Comparison of ENCODE assay signal across 8 cellular contexts in the genomic region with DNA sequence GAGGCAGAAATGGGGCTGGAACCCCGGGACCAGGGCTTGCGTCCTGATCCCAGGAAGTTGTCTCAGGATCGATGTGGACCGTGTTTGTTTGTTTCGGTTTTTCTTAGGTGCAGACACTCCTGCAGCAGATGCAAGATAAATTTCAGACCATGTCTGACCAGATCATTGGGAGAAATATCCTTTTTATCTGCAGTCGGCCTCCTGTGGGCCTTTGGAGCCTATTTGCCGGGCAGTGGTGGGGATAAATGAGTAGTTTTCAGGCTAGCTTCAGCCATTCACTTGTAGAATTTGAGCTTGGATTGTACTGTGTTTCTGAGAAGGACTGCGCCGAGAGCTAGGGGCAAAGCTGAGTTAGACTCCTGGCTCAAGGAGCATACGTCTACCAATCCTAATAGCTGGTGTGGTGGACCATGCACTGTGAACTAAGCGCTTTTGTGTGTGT. TPM values are rescaled to one million over a fixed set of nuclear protein-coding genes. Genes with fewer than 3 reads are reported as not detected.
DNase-seq lines count a peak whose midpoint lies in the region; ATAC-seq and TF ChIP-seq lines count a peak whose summit lies in the region.

No MANE protein-coding gene starts in this region.

- no peaks in the 10 kb centered on the region for H3K27me3 ChIP-seq in CD4-positive, alpha-beta memory T cell (ENCODE audit: insufficient read depth, low read length)
- H3K27me3 ChIP-seq in neural progenitor cell: no peaks in the 10 kb centered on the region

- ATAC-seq in effector memory CD8-positive, alpha-beta T cell (replicated peaks): no peak
- ATAC-seq in HG02759 (IDR thresholded peaks at IDR 0.05; ENCODE audit: unreplicated experiment): no peak
- no peak for ATAC-seq in HG02623 (IDR thresholded peaks at IDR 0.05; ENCODE audit: unreplicated experiment)

- H3K36me3 Mint-ChIP-seq in CD4-positive, alpha-beta memory T cell: peaks cover 29 to 38% of the 10 kb centered on the region in 2 donors
- peaks cover 38% of the 10 kb centered on the region for H3K36me3 Mint-ChIP-seq in effector memory CD8-positive, alpha-beta T cell (ENCODE audit: insufficient read depth)
- peaks cover 25% of the 10 kb centered on the region for H3K36me3 Mint-ChIP-seq in neural progenitor cell

- POLR2A ChIA-PET in CD4-positive, alpha-beta memory T cell (lab: Charles Lee; ENCODE audit: partially characterized antibody): interaction anchor here (1.4 to 2.6 kb wide), 2 partner anchors 91 to 308 kb away, joined by 5 to 17 read pairs; a partner anchor contains a TSS

- peak overlapping the region; percentile 85 for H2AFZ ChIP-seq in neural progenitor cell (replicated peaks)

- DNase-seq in CD4-positive, alpha-beta memory T cell: no peak
- DNase-seq in NB4 (ENCODE audit: low read depth) (no peak), neural progenitor cell (ENCODE audit: low spot score) (no peak), EL (no peak), GM03348 (ENCODE audit: low spot score) (no peak)
- DNase-seq in effector memory CD8-positive, alpha-beta T cell: no peak

- intact Hi-C loops in CD4-positive, alpha-beta memory T cell (cut with micrococcal nuclease): loop anchor here (1.0 to 5.0 kb wide), 2 partner anchors 308 to 1156 kb away; a partner anchor contains a TSS

- peak overlapping the region; percentile 95 to 98 (median 97) for H3K4me3 Mint-ChIP-seq in CD4-positive, alpha-beta memory T cell
- peak overlapping the region; percentile 96 to 98 for H3K4me3 Mint-ChIP-seq in effector memory CD8-positive, alpha-beta T cell
- H3K4me3 Mint-ChIP-seq in neural progenitor cell: peak overlapping the region; percentile 97

- CTCF ChIA-PET in CD4-positive, alpha-beta memory T cell (lab: Charles Lee; ENCODE audit: partially characterized antibody): interaction anchor here (0.7 to 1.0 kb wide), 2 partner anchors 17 to 379 kb away, joined by 3 to 4 read pairs; a partner anchor contains a TSS

- H3K36me3 ChIP-seq in CD4-positive, alpha-beta memory T cell (ENCODE audit: insufficient read depth, low read length): peaks cover 23% of the 10 kb centered on the region
- peaks cover 12% of the 10 kb centered on the region for H3K36me3 ChIP-seq in neural progenitor cell

- H3K4me2 ChIP-seq in neural progenitor cell: peak overlapping the region; percentile 95

- H3K4me3 ChIP-seq in CD4-positive, alpha-beta memory T cell (ENCODE audit: low read length in 2 of 2): peak overlapping the region; percentile 76 to 89
- peak overlapping the region; percentile 71 for H3K4me3 ChIP-seq in NB4 (ENCODE audit: low read depth, low read length)
- H3K4me3 ChIP-seq in neural progenitor cell: peak overlapping the region; percentile 86

- H3K9ac ChIP-seq in neural progenitor cell: peak overlapping the region; percentile 79

- peak overlapping the region; percentile 74 for H3K27ac ChIP-seq in CD4-positive, alpha-beta memory T cell (ENCODE audit: low read depth, low read length)
- H3K27ac ChIP-seq in neural progenitor cell: no peak overlapping the region

- H3K79me2 ChIP-seq in neural progenitor cell (ENCODE audit: low read depth): peaks cover 40% of the 10 kb centered on the region

- no peak for TF ChIP-seq POLR2A in NB4 (IDR thresholded peaks at IDR 0.05; ENCODE audit: extremely low read depth, insufficient read length)

- TF ChIP-seq CTCF in NB4 (IDR thresholded peaks at IDR 0.05; ENCODE audit: low read depth, low read length) (no peak), neural progenitor cell (IDR thresholded peaks at IDR 0.05) (no peak)

- H4K20me1 ChIP-seq in neural progenitor cell (ENCODE audit: low read depth): peaks cover 10% of the 10 kb centered on the region

- peaks cover 20 to 57% (median 33%) of the 10 kb centered on the region in 4 donors for H3K4me1 Mint-ChIP-seq in CD4-positive, alpha-beta memory T cell
- H3K4me1 Mint-ChIP-seq in effector memory CD8-positive, alpha-beta T cell (ENCODE audit: low read depth in 2 of 2): peaks cover 18 to 28% of the 10 kb centered on the region in 2 donors
- H3K4me1 Mint-ChIP-seq in neural progenitor cell: peaks cover 34% of the 10 kb centered on the region

- H3K27ac Mint-ChIP-seq in CD4-positive, alpha-beta memory T cell: peak overlapping the region; percentile 86 to 98 (median 96)
- H3K27ac Mint-ChIP-seq in effector memory CD8-positive, alpha-beta T cell: peak overlapping the region; percentile 91 to 95
- peak overlapping the region; percentile 62 for H3K27ac Mint-ChIP-seq in neural progenitor cell

- no peaks in the 10 kb centered on the region for H3K9me3 ChIP-seq in CD4-positive, alpha-beta memory T cell (ENCODE audit: control insufficient read depth in 1 of 2, low read length in 2 of 2)
- no peaks in the 10 kb centered on the region for H3K9me3 ChIP-seq in neural progenitor cell (ENCODE audit: low read depth)

- H3K9me3 Mint-ChIP-seq in CD4-positive, alpha-beta memory T cell: no peaks in the 10 kb centered on the region
- no peaks in the 10 kb centered on the region for H3K9me3 Mint-ChIP-seq in effector memory CD8-positive, alpha-beta T cell
- H3K9me3 Mint-ChIP-seq in neural progenitor cell: peaks cover 4% of the 10 kb centered on the region

- H3K27me3 Mint-ChIP-seq in CD4-positive, alpha-beta memory T cell: no peaks in the 10 kb centered on the region
- no peaks in the 10 kb centered on the region for H3K27me3 Mint-ChIP-seq in effector memory CD8-positive, alpha-beta T cell
- H3K27me3 Mint-ChIP-seq in neural progenitor cell (ENCODE audit: insufficient read depth, low read depth): peaks cover 10% of the 10 kb centered on the region

- peaks cover 35% of the 10 kb centered on the region for H3K4me1 ChIP-seq in CD4-positive, alpha-beta memory T cell (ENCODE audit: insufficient read depth, low read length)
- peaks cover 8% of the 10 kb centered on the region for H3K4me1 ChIP-seq in neural progenitor cell

- peaks cover 13% of the 10 kb centered on the region for H3F3A ChIP-seq in neural progenitor cell (ENCODE audit: low read depth)

RNA-seq across cellular contexts. Expression of a gene that starts 0.8 kb away (rescaled TPM):
- total RNA-seq in CD4-positive, alpha-beta memory T cell: 10 to 100 TPM; 30.7 to 34.3 TPM
- polyA plus RNA-seq in CD4-positive, alpha-beta memory T cell: 10 to 100 TPM; 27.3 to 35.2 TPM
- total RNA-seq in neural progenitor cell (ENCODE audit: low replicate concordance): 36.6 and 87.6 TPM in 2 replicates
